21 cellular contexts compared by ENCODE assay signal in the genomic region with DNA sequence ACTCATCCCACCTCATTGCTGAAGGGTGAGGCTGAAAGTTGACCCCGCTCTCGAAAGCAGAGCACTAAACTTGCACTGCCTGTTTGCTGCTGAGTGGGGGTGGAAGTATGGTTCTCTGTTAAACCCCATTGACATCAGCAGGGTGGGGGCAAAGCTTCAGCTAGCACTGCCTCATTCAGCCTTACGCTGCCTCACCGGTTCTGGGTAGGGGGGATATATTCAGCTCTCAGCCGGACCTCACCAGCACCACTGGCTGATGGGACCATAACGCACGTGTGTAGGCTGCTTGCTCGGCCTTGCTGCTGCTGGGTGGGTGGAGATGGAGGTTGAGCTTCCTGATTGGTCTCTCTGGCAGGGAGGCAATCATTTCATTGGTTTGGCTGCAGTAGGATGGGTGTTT.
"Had no signal": no experiment of that assay in that cellular context is flagged by ENCODE, and none has a peak within 500 bp of the region (broad histone marks: within the 10 kb centered on the region; RNA-seq: fewer than 3 reads in every experiment).

No MANE protein-coding gene starts in this region.

- H3K4me3 ChIP-seq: colonic mucosa, gastroesophageal sphincter, heart left ventricle, hepatocyte, left lung, lower lobe of right lung, mucosa of descending colon had no signal

- H3K4me2 ChIP-seq: hepatocyte had no signal

- H2AFZ ChIP-seq: hepatocyte had no signal

- H3K79me2 ChIP-seq: hepatocyte had no signal

- ATAC-seq: effector memory CD8-positive, alpha-beta T cell; esophagus mucosa; foreskin keratinocyte; gastroesophageal sphincter; heart left ventricle; left cardiac atrium; left lung; left ventricle myocardium superior; lower lobe of right lung; mucosa of descending colon had no signal

- H3K4me1 ChIP-seq: colonic mucosa, foreskin keratinocyte, gastroesophageal sphincter, heart left ventricle, left lung, lower lobe of right lung had no signal

- H3K9me3 ChIP-seq: colonic mucosa had no signal

- H3K36me3 ChIP-seq: colonic mucosa, gastroesophageal sphincter, heart left ventricle, left lung, lower lobe of right lung had no signal

- DNase-seq: colonic mucosa; cortex of kidney; effector CD8-positive, alpha-beta T cell; effector memory CD8-positive, alpha-beta T cell; endodermal cell; erythroblast; foreskin keratinocyte; heart left ventricle; hypothalamus; immature natural killer cell; left cardiac atrium; left lung; left ventricle myocardium superior; lower lobe of right lung; mesenchymal stem cell; mucosa of descending colon; naive B cell had no signal

- H3K27me3 ChIP-seq: colonic mucosa, foreskin keratinocyte, gastroesophageal sphincter, heart left ventricle, hepatocyte had no signal

- H3K27ac ChIP-seq: colonic mucosa, epithelial cell of prostate, foreskin keratinocyte, gastroesophageal sphincter, heart left ventricle, hepatocyte, left lung, lower lobe of right lung had no signal
